ENCODE assay signal across 1 cellular context in genomic region chr10:72340510-72340895, GRCh38.
A peak's percentile ranks its signal among the peaks of the same experiment; 100 is the strongest.
TF ChIP-seq lines count a peak whose summit lies in the region.

No MANE protein-coding gene starts in this region.

TF ChIP-seq in HEK293, 187 proteins besides CTCF, POLR2A, EP300 and RAD21 (continued from another document and continues in another):
- TF ChIP-seq ZNF76 (tag by site-specific recombination; IDR thresholded peaks at IDR 0.05; ENCODE audit: borderline replicate concordance, low read depth) = 0 out of 2 replicates have a peak, but pooled peaks have one; percentile 18
- peak; percentile 83 for TF ChIP-seq ZNF660 (tag by site-specific recombination; IDR thresholded peaks at IDR 0.05)
- TF ChIP-seq ZNF292 (tag by site-specific recombination; IDR thresholded peaks at IDR 0.05; ENCODE audit: borderline replicate concordance, low read depth) = no peak
- peak; percentile 36; the same call in 1 of the 2 replicates for TF ChIP-seq GLIS2 (tag by site-specific recombination; IDR thresholded peaks at IDR 0.05)
- TF ChIP-seq ZNF621 (tag by site-specific recombination; IDR thresholded peaks at IDR 0.05) = no peak
- TF ChIP-seq, protein P1, sequence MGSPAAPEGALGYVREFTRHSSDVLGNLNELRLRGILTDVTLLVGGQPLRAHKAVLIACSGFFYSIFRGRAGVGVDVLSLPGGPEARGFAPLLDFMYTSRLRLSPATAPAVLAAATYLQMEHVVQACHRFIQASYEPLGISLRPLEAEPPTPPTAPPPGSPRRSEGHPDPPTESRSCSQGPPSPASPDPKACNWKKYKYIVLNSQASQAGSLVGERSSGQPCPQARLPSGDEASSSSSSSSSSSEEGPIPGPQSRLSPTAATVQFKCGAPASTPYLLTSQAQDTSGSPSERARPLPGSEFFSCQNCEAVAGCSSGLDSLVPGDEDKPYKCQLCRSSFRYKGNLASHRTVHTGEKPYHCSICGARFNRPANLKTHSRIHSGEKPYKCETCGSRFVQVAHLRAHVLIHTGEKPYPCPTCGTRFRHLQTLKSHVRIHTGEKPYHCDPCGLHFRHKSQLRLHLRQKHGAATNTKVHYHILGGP (tag by site-specific recombination; IDR thresholded peaks at IDR 0.05) = no peak
- TF ChIP-seq, protein P2, sequence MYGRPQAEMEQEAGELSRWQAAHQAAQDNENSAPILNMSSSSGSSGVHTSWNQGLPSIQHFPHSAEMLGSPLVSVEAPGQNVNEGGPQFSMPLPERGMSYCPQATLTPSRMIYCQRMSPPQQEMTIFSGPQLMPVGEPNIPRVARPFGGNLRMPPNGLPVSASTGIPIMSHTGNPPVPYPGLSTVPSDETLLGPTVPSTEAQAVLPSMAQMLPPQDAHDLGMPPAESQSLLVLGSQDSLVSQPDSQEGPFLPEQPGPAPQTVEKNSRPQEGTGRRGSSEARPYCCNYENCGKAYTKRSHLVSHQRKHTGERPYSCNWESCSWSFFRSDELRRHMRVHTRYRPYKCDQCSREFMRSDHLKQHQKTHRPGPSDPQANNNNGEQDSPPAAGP (tag by site-specific recombination; IDR thresholded peaks at IDR 0.05) = 0 out of 2 replicates have a peak, but pooled peaks have one; percentile 25
- TF ChIP-seq, protein P3, sequence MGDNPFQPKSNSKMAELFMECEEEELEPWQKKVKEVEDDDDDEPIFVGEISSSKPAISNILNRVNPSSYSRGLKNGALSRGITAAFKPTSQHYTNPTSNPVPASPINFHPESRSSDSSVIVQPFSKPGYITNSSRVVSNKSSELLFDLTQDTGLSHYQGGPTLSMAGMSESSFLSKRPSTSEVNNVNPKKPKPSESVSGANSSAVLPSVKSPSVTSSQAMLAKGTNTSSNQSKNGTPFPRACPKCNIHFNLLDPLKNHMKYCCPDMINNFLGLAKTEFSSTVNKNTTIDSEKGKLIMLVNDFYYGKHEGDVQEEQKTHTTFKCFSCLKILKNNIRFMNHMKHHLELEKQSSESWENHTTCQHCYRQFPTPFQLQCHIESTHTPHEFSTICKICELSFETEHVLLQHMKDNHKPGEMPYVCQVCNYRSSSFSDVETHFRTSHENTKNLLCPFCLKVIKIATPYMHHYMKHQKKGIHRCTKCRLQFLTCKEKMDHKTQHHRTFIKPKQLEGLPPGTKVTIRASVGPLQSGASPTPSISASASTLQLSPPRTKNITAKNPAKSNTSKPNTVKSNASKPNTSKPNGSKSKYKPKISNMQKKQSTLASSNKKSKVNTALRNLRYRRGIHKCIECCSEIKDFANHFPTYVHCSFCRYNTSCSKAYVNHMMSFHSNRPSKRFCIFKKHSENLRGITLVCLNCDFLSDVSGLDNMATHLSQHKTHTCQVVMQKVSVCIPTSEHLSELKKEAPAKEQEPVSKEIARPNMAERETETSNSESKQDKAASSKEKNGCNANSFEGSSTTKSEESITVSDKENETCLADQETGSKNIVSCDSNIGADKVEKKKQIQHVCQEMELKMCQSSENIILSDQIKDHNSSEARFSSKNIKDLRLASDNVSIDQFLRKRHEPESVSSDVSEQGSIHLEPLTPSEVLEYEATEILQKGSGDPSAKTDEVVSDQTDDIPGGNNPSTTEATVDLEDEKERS (tag by site-specific recombination; IDR thresholded peaks at IDR 0.05) = no peak
- no peak for TF ChIP-seq ZNF138 (tag by site-specific recombination; IDR thresholded peaks at IDR 0.05; ENCODE audit: borderline replicate concordance)
- no peak for TF ChIP-seq ZNF48 (tag by site-specific recombination; IDR thresholded peaks at IDR 0.05)
- TF ChIP-seq ZNF580 (tag by site-specific recombination; IDR thresholded peaks at IDR 0.05) = no peak
- peak; percentile 65 for TF ChIP-seq ZNF341 (tag by site-specific recombination; IDR thresholded peaks at IDR 0.05; ENCODE audit: low read depth)
- TF ChIP-seq KLF7 (tag by site-specific recombination; IDR thresholded peaks at IDR 0.05; ENCODE audit: borderline replicate concordance) = no peak
- TF ChIP-seq HOXC10 (CRISPR knock-in tag; IDR thresholded peaks at IDR 0.05) = no peak
- TF ChIP-seq ZNF423 (tag by site-specific recombination; IDR thresholded peaks at IDR 0.05) = no peak
- TF ChIP-seq, protein P4, sequence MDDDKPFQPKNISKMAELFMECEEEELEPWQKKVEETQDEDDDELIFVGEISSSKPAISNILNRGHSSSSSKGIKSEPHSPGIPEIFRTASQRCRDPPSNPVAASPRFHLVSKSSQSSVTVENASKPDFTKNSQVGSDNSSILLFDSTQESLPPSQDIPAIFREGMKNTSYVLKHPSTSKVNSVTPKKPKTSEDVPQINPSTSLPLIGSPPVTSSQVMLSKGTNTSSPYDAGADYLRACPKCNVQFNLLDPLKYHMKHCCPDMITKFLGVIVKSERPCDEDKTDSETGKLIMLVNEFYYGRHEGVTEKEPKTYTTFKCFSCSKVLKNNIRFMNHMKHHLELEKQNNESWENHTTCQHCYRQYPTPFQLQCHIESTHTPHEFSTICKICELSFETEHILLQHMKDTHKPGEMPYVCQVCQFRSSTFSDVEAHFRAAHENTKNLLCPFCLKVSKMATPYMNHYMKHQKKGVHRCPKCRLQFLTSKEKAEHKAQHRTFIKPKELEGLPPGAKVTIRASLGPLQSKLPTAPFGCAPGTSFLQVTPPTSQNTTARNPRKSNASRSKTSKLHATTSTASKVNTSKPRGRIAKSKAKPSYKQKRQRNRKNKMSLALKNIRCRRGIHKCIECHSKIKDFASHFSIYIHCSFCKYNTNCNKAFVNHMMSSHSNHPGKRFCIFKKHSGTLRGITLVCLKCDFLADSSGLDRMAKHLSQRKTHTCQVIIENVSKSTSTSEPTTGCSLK (tag by site-specific recombination; IDR thresholded peaks at IDR 0.05) = no peak
- TF ChIP-seq ZNF362 (tag by site-specific recombination; IDR thresholded peaks at IDR 0.05) = no peak
- TF ChIP-seq SCRT2 (tag by site-specific recombination; IDR thresholded peaks at IDR 0.05) = no peak
- no peak for TF ChIP-seq ZNF184 (tag by site-specific recombination; IDR thresholded peaks at IDR 0.05)
- no peak for TF ChIP-seq BCL11B (tag by site-specific recombination; IDR thresholded peaks at IDR 0.05; ENCODE audit: low read depth)
- TF ChIP-seq, protein P5, sequence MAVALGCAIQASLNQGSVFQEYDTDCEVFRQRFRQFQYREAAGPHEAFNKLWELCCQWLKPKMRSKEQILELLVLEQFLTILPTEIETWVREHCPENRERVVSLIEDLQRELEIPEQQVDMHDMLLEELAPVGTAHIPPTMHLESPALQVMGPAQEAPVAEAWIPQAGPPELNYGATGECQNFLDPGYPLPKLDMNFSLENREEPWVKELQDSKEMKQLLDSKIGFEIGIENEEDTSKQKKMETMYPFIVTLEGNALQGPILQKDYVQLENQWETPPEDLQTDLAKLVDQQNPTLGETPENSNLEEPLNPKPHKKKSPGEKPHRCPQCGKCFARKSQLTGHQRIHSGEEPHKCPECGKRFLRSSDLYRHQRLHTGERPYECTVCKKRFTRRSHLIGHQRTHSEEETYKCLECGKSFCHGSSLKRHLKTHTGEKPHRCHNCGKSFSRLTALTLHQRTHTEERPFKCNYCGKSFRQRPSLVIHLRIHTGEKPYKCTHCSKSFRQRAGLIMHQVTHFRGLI (tag by site-specific recombination; IDR thresholded peaks at IDR 0.05) = no peak
- TF ChIP-seq HOXA7 (CRISPR knock-in tag; IDR thresholded peaks at IDR 0.05; ENCODE audit: borderline replicate concordance) = no peak
- no peak for TF ChIP-seq ZNF555 (tag by site-specific recombination; conservative IDR thresholded peaks at IDR 0.05)
- TF ChIP-seq PRDM10 (tag by site-specific recombination; IDR thresholded peaks at IDR 0.05) = 0 out of 2 replicates have a peak, but pooled peaks have one; percentile 24
- TF ChIP-seq EGR2 (tag by site-specific recombination; IDR thresholded peaks at IDR 0.05; ENCODE audit: low read depth) = no peak
- TF ChIP-seq, protein P6, sequence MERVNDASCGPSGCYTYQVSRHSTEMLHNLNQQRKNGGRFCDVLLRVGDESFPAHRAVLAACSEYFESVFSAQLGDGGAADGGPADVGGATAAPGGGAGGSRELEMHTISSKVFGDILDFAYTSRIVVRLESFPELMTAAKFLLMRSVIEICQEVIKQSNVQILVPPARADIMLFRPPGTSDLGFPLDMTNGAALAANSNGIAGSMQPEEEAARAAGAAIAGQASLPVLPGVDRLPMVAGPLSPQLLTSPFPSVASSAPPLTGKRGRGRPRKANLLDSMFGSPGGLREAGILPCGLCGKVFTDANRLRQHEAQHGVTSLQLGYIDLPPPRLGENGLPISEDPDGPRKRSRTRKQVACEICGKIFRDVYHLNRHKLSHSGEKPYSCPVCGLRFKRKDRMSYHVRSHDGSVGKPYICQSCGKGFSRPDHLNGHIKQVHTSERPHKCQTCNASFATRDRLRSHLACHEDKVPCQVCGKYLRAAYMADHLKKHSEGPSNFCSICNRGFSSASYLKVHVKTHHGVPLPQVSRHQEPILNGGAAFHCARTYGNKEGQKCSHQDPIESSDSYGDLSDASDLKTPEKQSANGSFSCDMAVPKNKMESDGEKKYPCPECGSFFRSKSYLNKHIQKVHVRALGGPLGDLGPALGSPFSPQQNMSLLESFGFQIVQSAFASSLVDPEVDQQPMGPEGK (tag by site-specific recombination; IDR thresholded peaks at IDR 0.05) = peak; percentile 68
- TF ChIP-seq WT1 (tag by site-specific recombination; IDR thresholded peaks at IDR 0.05) = no peak
- TF ChIP-seq ZNF670 (tag by site-specific recombination; IDR thresholded peaks at IDR 0.05; ENCODE audit: low read depth) = no peak
- peak; percentile 44; the same call in 1 of the 2 replicates for TF ChIP-seq ZBTB17 (tag by site-specific recombination; IDR thresholded peaks at IDR 0.05)
- TF ChIP-seq ZNF549 (tag by site-specific recombination; IDR thresholded peaks at IDR 0.05) = no peak
- TF ChIP-seq ATF2 (tag by site-specific recombination; IDR thresholded peaks at IDR 0.05; ENCODE audit: low read depth) = no peak
- no peak for TF ChIP-seq ZSCAN16 (tag by site-specific recombination; IDR thresholded peaks at IDR 0.05)
- no peak for TF ChIP-seq TSHZ1 (tag by site-specific recombination; IDR thresholded peaks at IDR 0.05; ENCODE audit: borderline replicate concordance)
- no peak for TF ChIP-seq YY1 (tag by site-specific recombination; IDR thresholded peaks at IDR 0.05)
- TF ChIP-seq ZNF221 (tag by site-specific recombination; IDR thresholded peaks at IDR 0.05; ENCODE audit: borderline replicate concordance) = no peak
